20 cellular contexts compared by ENCODE assay signal in genomic region chr3:48819234-48820221, GRCh38.
"Had no signal": no experiment of that assay in that cellular context is flagged by ENCODE, and none has a peak within 500 bp of the region (broad histone marks: within the 10 kb centered on the region; RNA-seq: fewer than 3 reads in every experiment).

No MANE protein-coding gene starts in this region.

- H3K27ac ChIP-seq: epithelial cell of prostate, hepatocyte, left lung, pancreas, tibial nerve had no signal

- ATAC-seq: activated CD4-positive, CD25-positive, alpha-beta regulatory T cell treated with anti-CD3 and anti-CD28 coated beads, Interleukin-2, amount 50 U/mL, for 24 hours; activated CD8-positive, alpha-beta T cell treated with anti-CD3 and anti-CD28 coated beads, Interleukin-2, amount 10 ng/mL, durations not matched to agents 7 days and 5 days; left lung; sciatic nerve; stimulated activated effector memory CD8-positive, alpha-beta T cell treated with anti-CD3 and anti-CD28 coated beads, Interleukin-12 subunit alpha, Interleukin-12 subunit beta, amount 100 ng/mL, for 72 hours; stimulated activated naive CD8-positive, alpha-beta T cell treated with anti-CD3 and anti-CD28 coated beads, Interleukin-15, amount 100 ng/mL, for 72 hours had no signal

- H3K27ac Mint-ChIP-seq: activated CD8-positive, alpha-beta T cell treated with anti-CD3 and anti-CD28 coated beads, Interleukin-2, amount 10 ng/mL, durations not matched to agents 7 days and 5 days; activated naive CD8-positive, alpha-beta T cell treated with anti-CD3 and anti-CD28 coated beads, Interleukin-2, amount 10 ng/mL, durations not matched to agents 7 days and 5 days; activated T-helper 2 cell treated with anti-CD3 and anti-CD28 coated beads, Interferon-gamma antibody, Interleukin-2, Interleukin-4, amounts not matched to agents 10 μg/mL and 5 μg/mL and 100 μg/mL, durations not matched to agents 14 hours and 24 hours and 36 hours; mesothelial cell of epicardium; nephron progenitor cell had no signal

- H3K4me3 ChIP-seq: hepatocyte, left lung, pancreas, tibial nerve had no signal

- H3K4me3 Mint-ChIP-seq: activated CD8-positive, alpha-beta T cell treated with anti-CD3 and anti-CD28 coated beads, Interleukin-2, amount 10 ng/mL, durations not matched to agents 7 days and 5 days; activated naive CD8-positive, alpha-beta T cell treated with anti-CD3 and anti-CD28 coated beads, Interleukin-2, amount 10 ng/mL, durations not matched to agents 7 days and 5 days; mesothelial cell of epicardium; nephron progenitor cell; stimulated activated effector memory CD8-positive, alpha-beta T cell treated with anti-CD3 and anti-CD28 coated beads, Interleukin-12 subunit alpha, Interleukin-12 subunit beta, amount 100 ng/mL, for 72 hours; stimulated activated naive CD8-positive, alpha-beta T cell treated with anti-CD3 and anti-CD28 coated beads, Interleukin-15, amount 100 ng/mL, for 72 hours had no signal

- H3K36me3 Mint-ChIP-seq: mesothelial cell of epicardium had no signal

- H3K4me1 Mint-ChIP-seq: mesothelial cell of epicardium had no signal

- H3K27me3 Mint-ChIP-seq: activated naive CD8-positive, alpha-beta T cell treated with anti-CD3 and anti-CD28 coated beads, Interleukin-2, amount 10 ng/mL, durations not matched to agents 7 days and 5 days; stimulated activated naive CD8-positive, alpha-beta T cell treated with anti-CD3 and anti-CD28 coated beads, Interleukin-15, amount 100 ng/mL, for 72 hours had no signal

- H3K36me3 ChIP-seq: left lung, pancreas had no signal

- H3K27me3 ChIP-seq: hepatocyte, left lung, pancreas, tibial nerve had no signal

- H3K9me3 Mint-ChIP-seq: activated naive CD8-positive, alpha-beta T cell treated with anti-CD3 and anti-CD28 coated beads, Interleukin-2, amount 10 ng/mL, durations not matched to agents 7 days and 5 days; activated T-helper 2 cell treated with anti-CD3 and anti-CD28 coated beads, Interferon-gamma antibody, Interleukin-2, Interleukin-4, amounts not matched to agents 10 μg/mL and 5 μg/mL and 100 μg/mL, durations not matched to agents 14 hours and 24 hours and 36 hours; mesothelial cell of epicardium; stimulated activated effector memory CD8-positive, alpha-beta T cell treated with anti-CD3 and anti-CD28 coated beads, Interleukin-12 subunit alpha, Interleukin-12 subunit beta, amount 100 ng/mL, for 72 hours; stimulated activated naive CD8-positive, alpha-beta T cell treated with anti-CD3 and anti-CD28 coated beads, Interleukin-15, amount 100 ng/mL, for 72 hours had no signal

- H3K9me3 ChIP-seq: left lung, pancreas, tibial nerve had no signal

- DNase-seq: activated CD4-positive, alpha-beta T cell treated with anti-CD3 and anti-CD28 coated beads, Interleukin-2, amount 50 U/mL, for 1 hour; activated CD8-positive, alpha-beta T cell treated with anti-CD3 and anti-CD28 coated beads, Interleukin-2, amount 10 ng/mL, durations not matched to agents 7 days and 5 days; activated naive CD4-positive, alpha-beta T cell; activated naive CD8-positive, alpha-beta T cell treated with anti-CD3 and anti-CD28 coated beads, Interleukin-2, amount 10 ng/mL, durations not matched to agents 7 days and 5 days; amniotic stem cell; left lung; mammary epithelial cell; nephron progenitor cell; pancreas; small intestine; stimulated activated CD4-positive, alpha-beta T cell treated with anti-CD3 and anti-CD28 coated beads, Interleukin-2, amount 100 ng/mL, for 24 hours; stimulated activated naive CD8-positive, alpha-beta T cell treated with anti-CD3 and anti-CD28 coated beads, Interleukin-15, amount 100 ng/mL, for 72 hours had no signal
